ENCODE assay signal across 8 cellular contexts in genomic region chr7:74175270-74175803, GRCh38. TPM values are rescaled to one million over a fixed set of nuclear protein-coding genes. Genes with fewer than 3 reads are reported as not detected.
A peak's percentile ranks its signal among the peaks of the same experiment; 100 is the strongest.
DNase-seq lines count a peak whose midpoint lies in the region; ATAC-seq, FAIRE-seq and TF ChIP-seq lines count a peak whose summit lies in the region.

No MANE protein-coding gene starts in this region.

- intact Hi-C loops in HepG2 (cut with micrococcal nuclease; ENCODE audit: unreplicated experiment): no loop called here

- H2AFZ ChIP-seq in HepG2 (ENCODE audit: low read length): no peak overlapping the region

- BruUV-seq in HepG2 (replicated peaks; lab: Mats Ljungman, UMichigan): TSS peak; percentile 57

- H3K36me3 Mint-ChIP-seq in activated T-cell treated with anti-CD3 and anti-CD28 coated beads, Interleukin-2, amount 50 U/mL, for 24 hours (ENCODE audit: low read depth): peaks cover 60% of the 10 kb centered on the region
- H3K36me3 Mint-ChIP-seq in activated naive CD8-positive, alpha-beta T cell treated with anti-CD3 and anti-CD28 coated beads, Interleukin-2, amount 50 U/mL, for 24 hours (ENCODE audit: low read depth): peaks cover 37% of the 10 kb centered on the region

- no peak for TF ChIP-seq EP300 in HepG2 (IDR thresholded peaks at IDR 0.05; ENCODE audit: low read depth in 2 of 2, low read length in 2 of 2)
- TF ChIP-seq EP300 in HepG2 (CRISPR knock-in tag; IDR thresholded peaks at IDR 0.05; ENCODE audit: borderline replicate concordance): no peak
- TF ChIP-seq EP300 in tibial nerve (IDR thresholded peaks at IDR 0.05): no peak

- H3K27ac ChIP-seq in HepG2 (ENCODE audit: extremely low read length, insufficient read depth, low read length): peak overlapping the region; percentile 80
- peak overlapping the region in 3 of 4 donors; percentile 94 to 97 (median 95) for H3K27ac ChIP-seq in tibial nerve

- FAIRE-seq in HepG2 (lab: Jason Lieb, UNC): no peak
- no peak for FAIRE-seq in GM12891 (lab: Jason Lieb, UNC)

- TF ChIP-seq CTCF in HepG2 (CRISPR knock-in tag; IDR thresholded peaks at IDR 0.05) (no peak), tibial nerve (IDR thresholded peaks at IDR 0.05) (no peak)

- peaks cover 62% of the 10 kb centered on the region for H3K79me2 ChIP-seq in HepG2 (ENCODE audit: insufficient read depth, low read length)

- CTCF ChIA-PET in HepG2 (lab: Yijun Ruan, JAX; ENCODE audit: low intra/inter-chr PET ratio, low total read pairs): no interaction called here

- H3K4me1 ChIP-seq in HepG2 (ENCODE audit: insufficient read depth, low read length) (peaks cover 69% of the 10 kb centered on the region), tibial nerve (peaks cover 0 to 63% (median 47%) of the 10 kb centered on the region in 4 donors)

- DNase-seq in activated T-cell treated with anti-CD3 and anti-CD28 coated beads, Interleukin-2, amount 50 U/mL, for 24 hours: no peak
- DNase-seq in activated T-cell treated with anti-CD3 and anti-CD28 coated beads, Interleukin-2, amount 50 U/mL, for 1 hour: no peak
- DNase-seq in activated naive CD8-positive, alpha-beta T cell treated with anti-CD3 and anti-CD28 coated beads, Interleukin-2, amount 50 U/mL, for 24 hours: no peak
- no peak for DNase-seq in HepG2 (ENCODE audit: low spot score)
- DNase-seq in tibial nerve (ENCODE audit: low spot score in 2 of 2): no peak
- no peak for DNase-seq in NCI-H345 treated with DMSO at 0.1 percent for 48 hours (lab: John Stamatoyannopoulos, UW; ENCODE audit: unreplicated experiment)
- no peak for DNase-seq in GM12891 (ENCODE audit: insufficient read length, low spot score)

- peak overlapping the region; percentile 94 to 98 (median 97) for H3K4me3 ChIP-seq in HepG2 (replicated peaks in 1 of 3; ENCODE audit: insufficient read depth in 1 of 3, low read depth in 2 of 3, low read length in 3 of 3)
- H3K4me3 ChIP-seq in tibial nerve: peak overlapping the region; percentile 79 to 93 (median 91)

- H3K27me3 ChIP-seq in HepG2 (ENCODE audit: control insufficient read depth in 1 of 2, insufficient read depth in 2 of 2, low read length in 2 of 2) (no peaks in the 10 kb centered on the region; a peak in 1 of 5 replicates), tibial nerve (no peaks in the 10 kb centered on the region)

- TF ChIP-seq RAD21 in HepG2 (CRISPR knock-in tag; IDR thresholded peaks at IDR 0.05): no peak

- H3K27me3 Mint-ChIP-seq in activated T-cell treated with anti-CD3 and anti-CD28 coated beads, Interleukin-2, amount 50 U/mL, for 24 hours: no peaks in the 10 kb centered on the region
- H3K27me3 Mint-ChIP-seq in activated naive CD8-positive, alpha-beta T cell treated with anti-CD3 and anti-CD28 coated beads, Interleukin-2, amount 50 U/mL, for 24 hours: no peaks in the 10 kb centered on the region

- H4K20me1 ChIP-seq in HepG2 (ENCODE audit: insufficient read depth, low read length): peaks cover 57% of the 10 kb centered on the region

- peak overlapping the region; percentile 92 for H3K4me3 Mint-ChIP-seq in activated T-cell treated with anti-CD3 and anti-CD28 coated beads, Interleukin-2, amount 50 U/mL, for 24 hours
- H3K4me3 Mint-ChIP-seq in activated naive CD8-positive, alpha-beta T cell treated with anti-CD3 and anti-CD28 coated beads, Interleukin-2, amount 50 U/mL, for 24 hours: peak overlapping the region; percentile 92

- no peak for TF ChIP-seq POLR2A in HepG2 (IDR thresholded peaks at IDR 0.05; ENCODE audit: insufficient read depth in 1 of 2, low read depth in 2 of 2, low read length in 2 of 2)
- TF ChIP-seq POLR2A in tibial nerve (IDR thresholded peaks at IDR 0.05): no peak
- no peak for TF ChIP-seq POLR2A in GM12891 (IDR thresholded peaks at IDR 0.05; ENCODE audit: low read depth, low read length)

- WGBS in HepG2 (ENCODE audit: low lambda C conversion rate): 9% methylated on average over 9 of the region's 9 CpGs
- 13 to 16% methylated on average over 9 of the region's 9 CpGs for WGBS in tibial nerve, 2 donors

- peak overlapping the region; percentile 95 for H3K9ac ChIP-seq in HepG2 (ENCODE audit: insufficient read depth, low read depth, low read length)

- H3K36me3 ChIP-seq in HepG2 (replicated peaks in 1 of 2; ENCODE audit: control insufficient read depth in 1 of 2, insufficient read depth in 2 of 2, low read length in 2 of 2) (peaks cover 8 to 21% of the 10 kb centered on the region in 2 experiments; a peak in 4 of 5 replicates), tibial nerve (peaks cover 0 to 16% (median 0%) of the 10 kb centered on the region in 3 donors)

- ATAC-seq in activated naive CD8-positive, alpha-beta T cell treated with anti-CD3 and anti-CD28 coated beads, Interleukin-2, amount 50 U/mL, for 24 hours: no peak
- ATAC-seq in HepG2 (no peak), HG03354 (IDR thresholded peaks at IDR 0.05; ENCODE audit: poor library complexity, severe bottlenecking, unreplicated experiment) (no peak)

- peaks cover 61% of the 10 kb centered on the region for H3K4me1 Mint-ChIP-seq in activated T-cell treated with anti-CD3 and anti-CD28 coated beads, Interleukin-2, amount 50 U/mL, for 24 hours (ENCODE audit: low read depth)
- H3K4me1 Mint-ChIP-seq in activated naive CD8-positive, alpha-beta T cell treated with anti-CD3 and anti-CD28 coated beads, Interleukin-2, amount 50 U/mL, for 24 hours: peaks cover 60% of the 10 kb centered on the region

- peak overlapping the region; percentile 84 for H3K4me2 ChIP-seq in HepG2 (ENCODE audit: low read depth, low read length)

- H3K9me3 Mint-ChIP-seq in activated T-cell treated with anti-CD3 and anti-CD28 coated beads, Interleukin-2, amount 50 U/mL, for 24 hours: no peaks in the 10 kb centered on the region
- no peaks in the 10 kb centered on the region for H3K9me3 Mint-ChIP-seq in activated naive CD8-positive, alpha-beta T cell treated with anti-CD3 and anti-CD28 coated beads, Interleukin-2, amount 50 U/mL, for 24 hours

- H3K9me3 ChIP-seq in HepG2 (ENCODE audit: low read length) (no peaks in the 10 kb centered on the region), tibial nerve (no peaks in the 10 kb centered on the region)

- peak overlapping the region; percentile 95 for H3K27ac Mint-ChIP-seq in activated T-cell treated with anti-CD3 and anti-CD28 coated beads, Interleukin-2, amount 50 U/mL, for 24 hours
- H3K27ac Mint-ChIP-seq in activated naive CD8-positive, alpha-beta T cell treated with anti-CD3 and anti-CD28 coated beads, Interleukin-2, amount 50 U/mL, for 24 hours: peak overlapping the region; percentile 92

- in situ Hi-C loops in HepG2 (cut with HindIII; ENCODE audit: extremely low pct_ligation_motif_present, low pct_unique_long_range_greater_than_20kb): no loop called here

- POLR2A ChIA-PET in HepG2 (lab: Yijun Ruan, JAX): interaction anchor here (0.7 to 1.4 kb wide), 3 partner anchors 13 to 119 kb away, joined by 3 to 5 read pairs (median 3); partner anchors contain the start of gene LIMK1

RNA-seq across cellular contexts. Expression of gene EIF4H, which starts 1.2 kb away (rescaled TPM):
- total RNA-seq in HepG2 (2016; rRNA removed; fragmentation: Illumina TruSeq; extraction: Trizol) (321 and 356 TPM in 2 replicates), tibial nerve (100 to 1,000 TPM; 184 to 211 (median 192) TPM)
- total RNA-seq in HepG2 (2016; cell fraction: cytosol; rRNA removed; fragmentation: Illumina TruSeq; extraction: Trizol; ENCODE audit: low read depth): 23.2 and 29.3 TPM in 2 replicates
- total RNA-seq in HepG2 (2016; cell fraction: insoluble cytoplasmic fraction; rRNA removed; fragmentation: Illumina TruSeq; extraction: Trizol): 329 and 330 TPM in 2 replicates
- 89.4 and 96.4 TPM in 2 replicates for total RNA-seq in HepG2 (2016; cell fraction: membrane; rRNA removed; fragmentation: Illumina TruSeq; extraction: Trizol)
- 126 and 145 TPM in 2 replicates for total RNA-seq in HepG2 (2016; cell fraction: nucleus; rRNA removed; fragmentation: Illumina TruSeq; extraction: Trizol)
- 200 and 232 TPM in 2 replicates for polyA plus RNA-seq in HepG2 (2011; rRNA removed)
- 246 and 252 TPM in 2 replicates for polyA plus RNA-seq in HepG2 (2011; cell fraction: cytosol; rRNA removed)
- polyA plus RNA-seq in HepG2 (2011; cell fraction: nucleus; rRNA removed): 96.2 and 102 TPM in 2 replicates
- 170 and 183 TPM in 2 replicates for polyA plus RNA-seq in HepG2 (2012)
- 19.6 and 20.9 TPM in 2 replicates for polyA plus RNA-seq in HepG2 (2016; cell fraction: cytosol; fragmentation: Illumina TruSeq; extraction: Trizol; ENCODE audit: low read depth)
- polyA plus RNA-seq in HepG2 (2016; cell fraction: insoluble cytoplasmic fraction; fragmentation: Illumina TruSeq; extraction: Trizol; ENCODE audit: low read depth): 319 and 333 TPM in 2 replicates
- 53.6 and 62.6 TPM in 2 replicates for polyA plus RNA-seq in HepG2 (2016; cell fraction: membrane; fragmentation: Illumina TruSeq; extraction: Trizol; ENCODE audit: low read depth)
- polyA plus RNA-seq in HepG2 (2016; cell fraction: nucleus; fragmentation: Illumina TruSeq; extraction: Trizol; ENCODE audit: insufficient read depth, low read depth): 181 and 191 TPM in 2 replicates
- 265 and 269 TPM in 2 replicates for polyA minus RNA-seq in HepG2 (2011; rRNA and poly(A)+ RNA removed; ENCODE audit: low replicate concordance)
- 130 and 142 TPM in 2 replicates for polyA minus RNA-seq in HepG2 (2011; cell fraction: cytosol; rRNA and poly(A)+ RNA removed)
- 82.8 and 86.5 TPM in 2 replicates for polyA minus RNA-seq in HepG2 (2011; cell fraction: nucleus; rRNA and poly(A)+ RNA removed)
- polyA plus RNA-seq in GM12891 (2012; ENCODE audit: low read depth, missing spikeins): 285 TPM

RNA-seq across cellular contexts. Expression of gene LAT2, which starts 34.5 kb away (rescaled TPM):
- 0.83 and 1.00 TPM in 2 replicates for total RNA-seq in HepG2 (2016; rRNA removed; fragmentation: Illumina TruSeq; extraction: Trizol)
- total RNA-seq in HepG2 (2016; cell fraction: cytosol; rRNA removed; fragmentation: Illumina TruSeq; extraction: Trizol; ENCODE audit: low read depth): 0.18 and 0.20 TPM in 2 replicates
- 0.93 and 0.97 TPM in 2 replicates for total RNA-seq in HepG2 (2016; cell fraction: insoluble cytoplasmic fraction; rRNA removed; fragmentation: Illumina TruSeq; extraction: Trizol)
- total RNA-seq in HepG2 (2016; cell fraction: membrane; rRNA removed; fragmentation: Illumina TruSeq; extraction: Trizol): 0.31 and 0.43 TPM in 2 replicates
- 0.44 and 0.78 TPM in 2 replicates for total RNA-seq in HepG2 (2016; cell fraction: nucleus; rRNA removed; fragmentation: Illumina TruSeq; extraction: Trizol)
- polyA plus RNA-seq in HepG2 (2011; rRNA removed): 0.75 and 0.95 TPM in 2 replicates
- polyA plus RNA-seq in HepG2 (2011; cell fraction: cytosol; rRNA removed): 0.67 and 0.77 TPM in 2 replicates
- polyA plus RNA-seq in HepG2 (2011; cell fraction: nucleus; rRNA removed): 0.90 and 1.1 TPM in 2 replicates
- polyA plus RNA-seq in HepG2 (2012): 0.32 and 0.43 TPM in 2 replicates
- polyA plus RNA-seq in HepG2 (2016; cell fraction: cytosol; fragmentation: Illumina TruSeq; extraction: Trizol; ENCODE audit: low read depth): 0.17 and 0.32 TPM in 2 replicates
- 0.59 and 1.4 TPM in 2 replicates for polyA plus RNA-seq in HepG2 (2016; cell fraction: insoluble cytoplasmic fraction; fragmentation: Illumina TruSeq; extraction: Trizol; ENCODE audit: low read depth)
- polyA plus RNA-seq in HepG2 (2016; cell fraction: membrane; fragmentation: Illumina TruSeq; extraction: Trizol; ENCODE audit: low read depth): 0.66 and 0.90 TPM in 2 replicates
- polyA plus RNA-seq in HepG2 (2016; cell fraction: nucleus; fragmentation: Illumina TruSeq; extraction: Trizol; ENCODE audit: insufficient read depth, low read depth): 0.67 and 2.3 TPM in 2 replicates
- 0.62 and 1.2 TPM in 2 replicates for polyA minus RNA-seq in HepG2 (2011; rRNA and poly(A)+ RNA removed; ENCODE audit: low replicate concordance)
- not detected in 2 replicates for polyA minus RNA-seq in HepG2 (2011; cell fraction: cytosol; rRNA and poly(A)+ RNA removed)
- polyA minus RNA-seq in HepG2 (2011; cell fraction: nucleus; rRNA and poly(A)+ RNA removed): 0.25 TPM in 1 of 2 replicates, not detected in the other
- total RNA-seq in tibial nerve: 10 to 100 TPM in 2 of 4 donors, 1 to 10 TPM in 2; 5.1 to 15.3 (median 8.9) TPM
- polyA plus RNA-seq in GM12891 (2012; ENCODE audit: low read depth, missing spikeins): 152 TPM
